1 cellular context compared by ENCODE assay signal in genomic region chr2:222305510-222306392, GRCh38.
TF ChIP-seq lines count a peak whose summit lies in the region.

No MANE protein-coding gene starts in this region.

TF ChIP-seq in H1, 55 proteins besides CTCF, POLR2A, EP300 and RAD21 (continued from another document):
- TF ChIP-seq POU5F1 (IDR thresholded peaks at IDR 0.05; ENCODE audit: low read depth, low read length) (no peak), ASH2L (IDR thresholded peaks at IDR 0.05; ENCODE audit: low read length) (peak; percentile 33), PHF8 (conservative IDR thresholded peaks at IDR 0.05; ENCODE audit: low read depth, low read length) (no peak), TBP (IDR thresholded peaks at IDR 0.05; ENCODE audit: low read depth, low read length) (no peak), KDM4A (IDR thresholded peaks at IDR 0.05; ENCODE audit: low read depth, low read length, severe bottlenecking) (peak; percentile 17), NANOG (IDR thresholded peaks at IDR 0.05; ENCODE audit: insufficient read depth, low read depth, low read length, poor library complexity, severe bottlenecking) (no peak), JUND (IDR thresholded peaks at IDR 0.05; ENCODE audit: low read length) (no peak), TAF7 (optimal IDR thresholded peaks at IDR 0.05; ENCODE audit: borderline replicate concordance, low read depth, low read length) (no peak), CHD7 (IDR thresholded peaks at IDR 0.05; ENCODE audit: insufficient replicate concordance, low read length) (no peak), TAF1 (IDR thresholded peaks at IDR 0.05; ENCODE audit: low read depth, low read length) (no peak), SUZ12 (IDR thresholded peaks at IDR 0.05; ENCODE audit: low read length) (peak; percentile 50), CTBP2 (IDR thresholded peaks at IDR 0.05; ENCODE audit: borderline replicate concordance, insufficient read depth, insufficient read length, low read length) (peak; percentile 14), HDAC6 (IDR thresholded peaks at IDR 0.05; ENCODE audit: low read depth, low read length) (no peak), EZH2 (IDR thresholded peaks at IDR 0.05; ENCODE audit: low read depth, low read length, severe bottlenecking) (peak; percentile 84), MAX (IDR thresholded peaks at IDR 0.05) (peak; percentile 42; the same call in 1 of the 2 replicates), GTF2F1 (IDR thresholded peaks at IDR 0.05; ENCODE audit: borderline replicate concordance, low read depth, low read length) (no peak), GABPA (IDR thresholded peaks at IDR 0.05; ENCODE audit: borderline replicate concordance, insufficient read depth, low read length) (no peak)
TF ChIP-seq in H1: peak in this region for 8.
